ENCODE assay signal across 8 cellular contexts in genomic region chr19:14283813-14284520, GRCh38.
A peak's percentile ranks its signal among the peaks of the same experiment; 100 is the strongest.
DNase-seq lines count a peak whose midpoint lies in the region; ATAC-seq, FAIRE-seq and TF ChIP-seq lines count a peak whose summit lies in the region.
"Not testable (repeated sequence)": the region's sequence is repeated elsewhere in the genome, so short reads cannot be mapped to it uniquely, and the experiment has no call there.

No MANE protein-coding gene starts in this region.

- not testable (repeated sequence) for TF ChIP-seq RAD21 in HepG2 (CRISPR knock-in tag; IDR thresholded peaks at IDR 0.05)

- in situ Hi-C loops in HepG2 (cut with HindIII; ENCODE audit: extremely low pct_ligation_motif_present, low pct_unique_long_range_greater_than_20kb), result not testable (repeated sequence)

- H2AFZ ChIP-seq in HepG2 (ENCODE audit: low read length), result not testable (repeated sequence)

- H3K36me3 Mint-ChIP-seq in activated CD4-positive, alpha-beta memory T cell treated with anti-CD3 and anti-CD28 coated beads for 36 hours; stimulated activated memory B cell treated with anti-CD40 and anti-IgM and Interleukin-4, amounts not matched to agents 10 μg/mL and 1 μg/mL and 100 μg/mL, for 72 hours: not testable (repeated sequence)

- peak; percentile 81 for ATAC-seq in GM19467 (IDR thresholded peaks at IDR 0.05; ENCODE audit: unreplicated experiment)
- peak; percentile 87 for ATAC-seq in HG02981 (IDR thresholded peaks at IDR 0.05; ENCODE audit: unreplicated experiment)
- ATAC-seq in HepG2, result peak; percentile 60; the same call in 2 of the 3 replicates
- peak; percentile 85 for ATAC-seq in stimulated activated memory B cell treated with anti-CD40 and anti-IgM and Interleukin-4, amounts not matched to agents 10 μg/mL and 1 μg/mL and 100 μg/mL, for 72 hours

- peak; percentile 85 for DNase-seq in ELR (ENCODE audit: low read depth)
- DNase-seq in NAMALWA (ENCODE audit: low spot score), result peak; percentile 26
- DNase-seq in activated CD4-positive, alpha-beta memory T cell treated with anti-CD3 and anti-CD28 coated beads for 36 hours, result peak; percentile 61
- DNase-seq in ecto neural progenitor cell (ENCODE audit: low spot score), result peak; percentile 53
- DNase-seq in HepG2 (ENCODE audit: low spot score), result not testable (repeated sequence)

- H3K79me2 ChIP-seq in HepG2 (ENCODE audit: insufficient read depth, low read length), result not testable (repeated sequence)

- not testable (repeated sequence) for H3K27ac ChIP-seq in HepG2 (ENCODE audit: extremely low read length, insufficient read depth, low read length)

- BruUV-seq in HepG2 (replicated peaks; lab: Mats Ljungman, UMichigan), result not testable (repeated sequence)

- 22% methylated on average over 10 of the region's 11 CpGs for WGBS in HepG2 (ENCODE audit: low lambda C conversion rate)

- H3K9ac ChIP-seq in HepG2 (ENCODE audit: insufficient read depth, low read depth, low read length), result not testable (repeated sequence)

- not testable (repeated sequence) for TF ChIP-seq POLR2A in HepG2 (IDR thresholded peaks at IDR 0.05; ENCODE audit: insufficient read depth in 1 of 2, low read depth in 2 of 2, low read length in 2 of 2)

- H3K4me1 ChIP-seq in HepG2 (ENCODE audit: insufficient read depth, low read length), result not testable (repeated sequence)

- not testable (repeated sequence) for H3K9me3 ChIP-seq in HepG2 (ENCODE audit: low read length)

- H3K4me3 ChIP-seq in HepG2 (replicated peaks in 1 of 3; ENCODE audit: insufficient read depth in 1 of 3, low read depth in 2 of 3, low read length in 3 of 3), result peak overlapping the region in 1 of 3 experiments; percentile 42; a peak in 3 of 6 replicates

- H3K27me3 ChIP-seq in HepG2 (ENCODE audit: control insufficient read depth in 1 of 2, insufficient read depth in 2 of 2, low read length in 2 of 2), result not testable (repeated sequence)

- H3K36me3 ChIP-seq in HepG2 (replicated peaks in 1 of 2; ENCODE audit: control insufficient read depth in 1 of 2, insufficient read depth in 2 of 2, low read length in 2 of 2), result not testable (repeated sequence)

- not testable (repeated sequence) for H3K9me3 Mint-ChIP-seq in activated CD4-positive, alpha-beta memory T cell treated with anti-CD3 and anti-CD28 coated beads for 36 hours; stimulated activated memory B cell treated with anti-CD40 and anti-IgM and Interleukin-4, amounts not matched to agents 10 μg/mL and 1 μg/mL and 100 μg/mL, for 72 hours

- FAIRE-seq in HepG2 (lab: Jason Lieb, UNC), result not testable (repeated sequence)

- peak overlapping the region; percentile 56 for H3K4me2 ChIP-seq in HepG2 (ENCODE audit: low read depth, low read length)

- POLR2A ChIA-PET in activated CD4-positive, alpha-beta memory T cell treated with anti-CD3 and anti-CD28 coated beads for 36 hours (lab: Charles Lee); HepG2 (lab: Yijun Ruan, JAX): not testable (repeated sequence)

- intact Hi-C loops in activated CD4-positive, alpha-beta memory T cell treated with anti-CD3 and anti-CD28 coated beads for 36 hours (cut with micrococcal nuclease), result loop anchor here (5.0 to 10.0 kb wide), 2 partner anchors 51 to 62 kb away; no protein-coding TSS in a partner anchor
- intact Hi-C loops in HepG2 (cut with micrococcal nuclease; ENCODE audit: unreplicated experiment), result not testable (repeated sequence)

- not testable (repeated sequence) for H3K4me3 Mint-ChIP-seq in activated CD4-positive, alpha-beta memory T cell treated with anti-CD3 and anti-CD28 coated beads for 36 hours; stimulated activated memory B cell treated with anti-CD40 and anti-IgM and Interleukin-4, amounts not matched to agents 10 μg/mL and 1 μg/mL and 100 μg/mL, for 72 hours

- TF ChIP-seq CTCF in HepG2 (CRISPR knock-in tag; IDR thresholded peaks at IDR 0.05), result not testable (repeated sequence)

- H3K27ac Mint-ChIP-seq in activated CD4-positive, alpha-beta memory T cell treated with anti-CD3 and anti-CD28 coated beads for 36 hours, result not testable (repeated sequence)
- peak overlapping the region; percentile 71 for H3K27ac Mint-ChIP-seq in stimulated activated memory B cell treated with anti-CD40 and anti-IgM and Interleukin-4, amounts not matched to agents 10 μg/mL and 1 μg/mL and 100 μg/mL, for 72 hours

- peaks cover 12% of the 10 kb centered on the region for H3K4me1 Mint-ChIP-seq in activated CD4-positive, alpha-beta memory T cell treated with anti-CD3 and anti-CD28 coated beads for 36 hours (ENCODE audit: low read depth)
- H3K4me1 Mint-ChIP-seq in stimulated activated memory B cell treated with anti-CD40 and anti-IgM and Interleukin-4, amounts not matched to agents 10 μg/mL and 1 μg/mL and 100 μg/mL, for 72 hours, result peaks cover 15% of the 10 kb centered on the region

- H3K27me3 Mint-ChIP-seq in activated CD4-positive, alpha-beta memory T cell treated with anti-CD3 and anti-CD28 coated beads for 36 hours, result not testable (repeated sequence)
- H3K27me3 Mint-ChIP-seq in stimulated activated memory B cell treated with anti-CD40 and anti-IgM and Interleukin-4, amounts not matched to agents 10 μg/mL and 1 μg/mL and 100 μg/mL, for 72 hours, result peaks cover 16% of the 10 kb centered on the region

- CTCF ChIA-PET in activated CD4-positive, alpha-beta memory T cell treated with anti-CD3 and anti-CD28 coated beads for 36 hours (lab: Charles Lee); HepG2 (lab: Yijun Ruan, JAX; ENCODE audit: low intra/inter-chr PET ratio, low total read pairs): not testable (repeated sequence)

- not testable (repeated sequence) for H4K20me1 ChIP-seq in HepG2 (ENCODE audit: insufficient read depth, low read length)

- not testable (repeated sequence) for TF ChIP-seq EP300 in HepG2 (IDR thresholded peaks at IDR 0.05; ENCODE audit: low read depth in 2 of 2, low read length in 2 of 2); HepG2 (CRISPR knock-in tag; IDR thresholded peaks at IDR 0.05; ENCODE audit: borderline replicate concordance)

TF ChIP-seq in HepG2, 621 proteins besides CTCF, POLR2A, EP300 and RAD21:
- TF ChIP-seq ZNF263 (CRISPR knock-in tag; IDR thresholded peaks at IDR 0.05), result 0 out of 2 replicates have a peak, but pooled peaks have one; percentile 21
